In genomic region chr15:90191344-90191687, GRCh38 we compare ENCODE assay signal across 7 cellular contexts. TPM values are rescaled to one million over a fixed set of nuclear protein-coding genes. Genes with fewer than 3 reads are reported as not detected.
DNase-seq lines count a peak whose midpoint lies in the region; ATAC-seq and TF ChIP-seq lines count a peak whose summit lies in the region.

No MANE protein-coding gene starts in this region.

- no peaks in the 10 kb centered on the region for H3K9me3 ChIP-seq in spleen

- no peak for DNase-seq in coronary artery (ENCODE audit: low spot score)
- no peak for DNase-seq in spleen
- DNase-seq in NCI-H446 (lab: John Stamatoyannopoulos, UW) = no peak
- no peak for DNase-seq in NCI-H1105 treated with DMSO at 0.1 percent for 48 hours (lab: John Stamatoyannopoulos, UW)
- no peak for DNase-seq in RKO (ENCODE audit: low spot score)

- no peaks in the 10 kb centered on the region for H3K27me3 ChIP-seq in spleen (replicated peaks in 1 of 7)

- 54 to 79% (median 66%) methylated on average over 2 to 3 of the region's 3 CpGs for WGBS in spleen, 5 donors

- peaks cover 0 to 11% (median 0%) of the 10 kb centered on the region in 6 donors for H3K36me3 ChIP-seq in spleen

- TF ChIP-seq POLR2A in spleen (IDR thresholded peaks at IDR 0.05) = no peak

- H3K4me1 ChIP-seq in spleen = peaks cover 44 to 99% (median 91%) of the 10 kb centered on the region in 6 donors

- ATAC-seq in GM19455 (IDR thresholded peaks at IDR 0.05; ENCODE audit: unreplicated experiment) (peak; percentile 23), HG03135 (IDR thresholded peaks at IDR 0.05; ENCODE audit: unreplicated experiment) (peak; percentile 27)

- intact Hi-C loops in spleen (cut with DNase I; ENCODE audit: low total_unique reads) = no loop called here

- H3K4me3 ChIP-seq in coronary artery (no peak overlapping the region), spleen (peak overlapping the region in 4 of 8 donors; percentile 4 to 60 (median 22))

- TF ChIP-seq CTCF in coronary artery (IDR thresholded peaks at IDR 0.05) = no peak
- no peak for TF ChIP-seq CTCF in spleen (IDR thresholded peaks at IDR 0.05 in 8 of 11, conservative IDR thresholded peaks at IDR 0.05 in 3 of 11)

- H3K27ac ChIP-seq in coronary artery (peak overlapping the region; percentile 57 to 79), spleen (peak overlapping the region; percentile 9 to 98 (median 88))

RNA-seq across cellular contexts. Expression of gene SEMA4B, which starts 9.8 kb away (rescaled TPM):
- 10 to 100 TPM; 57.7 to 90.0 (median 77.0) TPM for total RNA-seq in spleen
- polyA plus RNA-seq in spleen = 10 to 100 TPM; 16.4 to 25.0 (median 16.7) TPM

RNA-seq across cellular contexts. Expression of gene CIB1, which starts 42.4 kb away (rescaled TPM):
- 10 to 100 TPM; 31.7 to 83.2 (median 77.3) TPM for total RNA-seq in spleen
- polyA plus RNA-seq in spleen = 100 to 1,000 TPM; 166 to 247 (median 212) TPM

RNA-seq across cellular contexts. Expression of gene GDPGP1, which starts 42.7 kb away (rescaled TPM):
- 10 to 100 TPM in 3 of 7 donors, 1 to 10 TPM in 4; 7.3 to 13.4 (median 9.9) TPM for total RNA-seq in spleen
- 1 to 10 TPM; 1.9 to 4.3 (median 3.2) TPM for polyA plus RNA-seq in spleen

RNA-seq across cellular contexts. Expression of gene TTLL13, which starts 58.0 kb away (rescaled TPM):
- 1 to 10 TPM in 1 of 7 donors, under 1 TPM in 3, not detected in 3; 0.14 to 1.8 (median 0.35) TPM for total RNA-seq in spleen
- under 1 TPM; 0.03 to 0.17 (median 0.10) TPM for polyA plus RNA-seq in spleen
